ENCODE assay signal across 25 cellular contexts in genomic region chr17:80955673-80956306, GRCh38. TPM values are rescaled to one million over a fixed set of nuclear protein-coding genes. Genes with fewer than 3 reads are reported as not detected.
DNase-seq lines count a peak whose midpoint lies in the region; ATAC-seq, FAIRE-seq and TF ChIP-seq lines count a peak whose summit lies in the region.
"Had no signal": no experiment of that assay in that cellular context is flagged by ENCODE, and none has a peak within 500 bp of the region (broad histone marks: within the 10 kb centered on the region; RNA-seq: fewer than 3 reads in every experiment).

No MANE protein-coding gene starts in this region.

- H3K9me3 Mint-ChIP-seq in WTC11 (peaks cover 6% of the 10 kb centered on the region; the same call in 1 of the 2 replicates), nephron progenitor cell (peaks cover 10% of the 10 kb centered on the region)
- no peaks in the 10 kb centered on the region for H3K9me3 Mint-ChIP-seq in T-helper 2 cell treated with Interferon-gamma antibody and Interleukin-4, amounts not matched to agents 5 μg/mL and 100 μg/mL, for 36 hours
- H3K9me3 Mint-ChIP-seq: activated CD4-positive, alpha-beta T cell treated with anti-CD3 and anti-CD28 coated beads, Interleukin-2, amount 10 ng/mL, durations not matched to agents 7 days and 5 days; activated naive CD8-positive, alpha-beta T cell treated with anti-CD3 and anti-CD28 coated beads, Interleukin-2, amount 50 U/mL, for 24 hours; CD4-positive, alpha-beta T cell; T-helper 1 cell treated with Interleukin-12 subunit alpha and Interleukin-12 subunit beta and Interleukin-4 antibody, amounts not matched to agents 30 μg/mL and 1 μg/mL, for 36 hours had no signal

- no peak overlapping the region for H3K4me3 ChIP-seq in HepG2 (replicated peaks in 1 of 3; ENCODE audit: insufficient read depth in 1 of 3, low read depth in 2 of 3, low read length in 3 of 3)
- H3K4me3 ChIP-seq in right lobe of liver: no peak overlapping the region
- H3K4me3 ChIP-seq in brain microvascular endothelial cell (ENCODE audit: low read depth, low read length): no peak overlapping the region
- H3K4me3 ChIP-seq: thoracic aorta had no signal

- H3K79me2 ChIP-seq in HepG2 (ENCODE audit: insufficient read depth, low read length): no peaks in the 10 kb centered on the region

- H3K36me3 Mint-ChIP-seq in WTC11 (no peaks in the 10 kb centered on the region), nephron progenitor cell (ENCODE audit: low read depth) (peaks cover 40% of the 10 kb centered on the region)
- peaks cover 14% of the 10 kb centered on the region for H3K36me3 Mint-ChIP-seq in T-helper 2 cell treated with Interferon-gamma antibody and Interleukin-4, amounts not matched to agents 5 μg/mL and 100 μg/mL, for 36 hours (ENCODE audit: low read depth)

- TF ChIP-seq EP300 in HepG2 (IDR thresholded peaks at IDR 0.05; ENCODE audit: low read depth in 2 of 2, low read length in 2 of 2) (no peak), HepG2 (CRISPR knock-in tag; IDR thresholded peaks at IDR 0.05; ENCODE audit: borderline replicate concordance) (no peak)

- H3K4me1 Mint-ChIP-seq in WTC11 (no peaks in the 10 kb centered on the region), nephron progenitor cell (peaks cover 20% of the 10 kb centered on the region)
- no peaks in the 10 kb centered on the region for H3K4me1 Mint-ChIP-seq in T-helper 2 cell treated with Interferon-gamma antibody and Interleukin-4, amounts not matched to agents 5 μg/mL and 100 μg/mL, for 36 hours (ENCODE audit: low read depth)
- H3K4me1 Mint-ChIP-seq: activated CD4-positive, alpha-beta T cell treated with anti-CD3 and anti-CD28 coated beads, Interleukin-2, amount 10 ng/mL, durations not matched to agents 7 days and 5 days had no signal

- TF ChIP-seq POLR2A in HepG2 (IDR thresholded peaks at IDR 0.05; ENCODE audit: insufficient read depth in 1 of 2, low read depth in 2 of 2, low read length in 2 of 2): no peak
- TF ChIP-seq POLR2A in right lobe of liver (IDR thresholded peaks at IDR 0.05): no peak

- intact Hi-C loops in HepG2 (cut with micrococcal nuclease; ENCODE audit: unreplicated experiment) (no loop called here), right lobe of liver (cut with DNase I) (no loop called here)

- H3K27ac ChIP-seq in HepG2 (ENCODE audit: extremely low read length, insufficient read depth, low read length): no peak overlapping the region
- H3K27ac ChIP-seq in right lobe of liver: no peak overlapping the region
- H3K27ac ChIP-seq in brain microvascular endothelial cell: no peak overlapping the region
- H3K27ac ChIP-seq: thoracic aorta had no signal

- DNase-seq in HepG2 (ENCODE audit: low spot score) (no peak), right lobe of liver (no peak), WTC11 (ENCODE audit: low spot score) (peak; percentile 8), nephron progenitor cell (no peak), brain microvascular endothelial cell (no peak), DMS 273 (lab: John Stamatoyannopoulos, UW; ENCODE audit: unreplicated experiment) (no peak)
- DNase-seq in T-helper 2 cell treated with Interferon-gamma antibody and Interleukin-4, amounts not matched to agents 5 μg/mL and 100 μg/mL, for 36 hours (ENCODE audit: low spot score): no peak
- no peak for DNase-seq in activated CD4-positive, alpha-beta T cell treated with anti-CD3 and anti-CD28 coated beads, Interleukin-2, amount 50 U/mL, for 1 hour
- DNase-seq: activated CD4-positive, alpha-beta T cell treated with anti-CD3 and anti-CD28 coated beads, Interleukin-2, amount 10 ng/mL, durations not matched to agents 7 days and 5 days; activated CD8-positive, alpha-beta memory T cell treated with anti-CD3 and anti-CD28 coated beads, Interleukin-2, amount 50 U/mL, for 4 hours; activated naive CD8-positive, alpha-beta T cell treated with anti-CD3 and anti-CD28 coated beads, Interleukin-2, amount 50 U/mL, for 24 hours; CD4-positive, alpha-beta T cell; DMS 273 treated with DMSO at 0.1 percent for 48 hours; mammary epithelial cell; NCI-H146; NCI-H510A treated with DMSO at 0.1 percent for 48 hours; NK-92 treated with Interleukin-12 subunit alpha and Interleukin-12 subunit beta, amount 100 ng/mL, for 24 hours; nucleus accumbens; stimulated activated CD4-positive, alpha-beta T cell treated with anti-CD3 and anti-CD28 coated beads, Interleukin-4, amount 100 ng/mL, for 1 hour; stimulated activated naive CD4-positive, alpha-beta T cell treated with Interleukin-2 at 50 U/mL for 16 hours had no signal

- no peak for TF ChIP-seq CTCF in HepG2 (CRISPR knock-in tag; IDR thresholded peaks at IDR 0.05)
- TF ChIP-seq CTCF in right lobe of liver (IDR thresholded peaks at IDR 0.05): no peak
- no peak for TF ChIP-seq CTCF in WTC11 (IDR thresholded peaks at IDR 0.05)
- TF ChIP-seq CTCF in nephron progenitor cell (IDR thresholded peaks at IDR 0.05): no peak
- TF ChIP-seq CTCF in brain microvascular endothelial cell (IDR thresholded peaks at IDR 0.05; ENCODE audit: low read depth, low read length, missing control alignments): no peak

- H3K27me3 ChIP-seq in HepG2 (ENCODE audit: control insufficient read depth in 1 of 2, insufficient read depth in 2 of 2, low read length in 2 of 2) (no peaks in the 10 kb centered on the region), right lobe of liver (no peaks in the 10 kb centered on the region), brain microvascular endothelial cell (replicated peaks) (no peaks in the 10 kb centered on the region)

- no peak overlapping the region for H2AFZ ChIP-seq in HepG2 (ENCODE audit: low read length)

- no peak for FAIRE-seq in HepG2 (lab: Jason Lieb, UNC)
- FAIRE-seq: GM19239, HTR-8/SVneo, kidney had no signal

- CTCF ChIA-PET in HepG2 (lab: Yijun Ruan, JAX; ENCODE audit: low intra/inter-chr PET ratio, low total read pairs): no interaction called here
- CTCF ChIA-PET in WTC11 (lab: Charles Lee): interaction anchor here (2.7 kb wide), 1 partner anchor 529 kb away, joined by 7 read pairs; no protein-coding TSS in a partner anchor

- H3K4me2 ChIP-seq in HepG2 (ENCODE audit: low read depth, low read length): no peak overlapping the region

- H3K36me3 ChIP-seq in HepG2 (replicated peaks in 1 of 2; ENCODE audit: control insufficient read depth in 1 of 2, insufficient read depth in 2 of 2, low read length in 2 of 2) (peaks cover 11 to 15% of the 10 kb centered on the region in 2 experiments; a peak in 3 of 5 replicates), right lobe of liver (no peaks in the 10 kb centered on the region), brain microvascular endothelial cell (replicated peaks) (peaks cover 2% of the 10 kb centered on the region)

- H4K20me1 ChIP-seq in HepG2 (ENCODE audit: insufficient read depth, low read length): no peaks in the 10 kb centered on the region

- H3K9ac ChIP-seq in HepG2 (ENCODE audit: insufficient read depth, low read depth, low read length): no peak overlapping the region

- in situ Hi-C loops in HepG2 (cut with HindIII; ENCODE audit: extremely low pct_ligation_motif_present, low pct_unique_long_range_greater_than_20kb): no loop called here
- in situ Hi-C loops in brain microvascular endothelial cell (cut with HindIII; ENCODE audit: low pct_ligation_motif_present, low sequenced_read_pairs): no loop called here

- H3K4me1 ChIP-seq in HepG2 (ENCODE audit: insufficient read depth, low read length) (no peaks in the 10 kb centered on the region), right lobe of liver (no peaks in the 10 kb centered on the region)

- TSS peak; percentile 46 for BruUV-seq in HepG2 (replicated peaks; lab: Mats Ljungman, UMichigan)

- no peaks in the 10 kb centered on the region for H3K27me3 Mint-ChIP-seq in WTC11 (ENCODE audit: low read depth)
- no peaks in the 10 kb centered on the region for H3K27me3 Mint-ChIP-seq in nephron progenitor cell (ENCODE audit: low read depth, poor library complexity)
- no peaks in the 10 kb centered on the region for H3K27me3 Mint-ChIP-seq in T-helper 2 cell treated with Interferon-gamma antibody and Interleukin-4, amounts not matched to agents 5 μg/mL and 100 μg/mL, for 36 hours (ENCODE audit: low read depth)
- H3K27me3 Mint-ChIP-seq: activated CD4-positive, alpha-beta T cell treated with anti-CD3 and anti-CD28 coated beads, Interleukin-2, amount 10 ng/mL, durations not matched to agents 7 days and 5 days; activated naive CD8-positive, alpha-beta T cell treated with anti-CD3 and anti-CD28 coated beads, Interleukin-2, amount 50 U/mL, for 24 hours; CD4-positive, alpha-beta T cell had no signal

- TF ChIP-seq RAD21 in HepG2 (CRISPR knock-in tag; IDR thresholded peaks at IDR 0.05): no peak

- no peaks in the 10 kb centered on the region for H3K9me3 ChIP-seq in HepG2 (ENCODE audit: low read length)
- no peaks in the 10 kb centered on the region for H3K9me3 ChIP-seq in right lobe of liver
- H3K9me3 ChIP-seq: thoracic aorta had no signal

- POLR2A ChIA-PET in HepG2 (lab: Yijun Ruan, JAX): no interaction called here
- POLR2A ChIA-PET in WTC11 (lab: Charles Lee): no interaction called here

- WGBS in HepG2 (ENCODE audit: low lambda C conversion rate): 98% methylated on average over 16 of the region's 16 CpGs
- WGBS in right lobe of liver (ENCODE audit: insufficient coverage, low coverage, low lambda C conversion rate, missing lambda C conversion rate): 89% methylated on average over 13 of the region's 16 CpGs

- H3K27ac Mint-ChIP-seq in WTC11: no peak overlapping the region
- peak overlapping the region; percentile 80 for H3K27ac Mint-ChIP-seq in nephron progenitor cell
- no peak overlapping the region for H3K27ac Mint-ChIP-seq in T-helper 2 cell treated with Interferon-gamma antibody and Interleukin-4, amounts not matched to agents 5 μg/mL and 100 μg/mL, for 36 hours
- H3K27ac Mint-ChIP-seq: activated CD4-positive, alpha-beta T cell treated with anti-CD3 and anti-CD28 coated beads, Interleukin-2, amount 10 ng/mL, durations not matched to agents 7 days and 5 days; activated naive CD8-positive, alpha-beta T cell treated with anti-CD3 and anti-CD28 coated beads, Interleukin-2, amount 50 U/mL, for 24 hours; CD4-positive, alpha-beta T cell; T-helper 1 cell treated with Interleukin-12 subunit alpha and Interleukin-12 subunit beta and Interleukin-4 antibody, amounts not matched to agents 30 μg/mL and 1 μg/mL, for 36 hours had no signal

- no peak for ATAC-seq in HepG2
- no peak for ATAC-seq in right lobe of liver
- ATAC-seq in WTC11: no peak
- ATAC-seq: activated naive CD8-positive, alpha-beta T cell treated with anti-CD3 and anti-CD28 coated beads, Interleukin-2, amount 50 U/mL, for 24 hours had no signal

- H3K4me3 Mint-ChIP-seq in WTC11: no peak overlapping the region
- no peak overlapping the region for H3K4me3 Mint-ChIP-seq in nephron progenitor cell
- H3K4me3 Mint-ChIP-seq in T-helper 2 cell treated with Interferon-gamma antibody and Interleukin-4, amounts not matched to agents 5 μg/mL and 100 μg/mL, for 36 hours: no peak overlapping the region
- H3K4me3 Mint-ChIP-seq: activated CD4-positive, alpha-beta T cell treated with anti-CD3 and anti-CD28 coated beads, Interleukin-2, amount 10 ng/mL, durations not matched to agents 7 days and 5 days; activated naive CD8-positive, alpha-beta T cell treated with anti-CD3 and anti-CD28 coated beads, Interleukin-2, amount 50 U/mL, for 24 hours; CD4-positive, alpha-beta T cell; T-helper 1 cell treated with Interleukin-12 subunit alpha and Interleukin-12 subunit beta and Interleukin-4 antibody, amounts not matched to agents 30 μg/mL and 1 μg/mL, for 36 hours had no signal

RNA-seq across cellular contexts. Expression of gene CHMP6, which starts 35.9 kb away (rescaled TPM):
- total RNA-seq in HepG2 (2016; rRNA removed; fragmentation: Illumina TruSeq; extraction: Trizol) (24.2 and 24.6 TPM in 2 replicates), right lobe of liver (10 to 100 TPM; 13.4 to 27.8 (median 15.6) TPM), WTC11 (2021) (15.0 to 23.1 TPM (median 19.6 TPM) in 3 replicates)
- 5.9 and 6.6 TPM in 2 replicates for total RNA-seq in HepG2 (2016; cell fraction: cytosol; rRNA removed; fragmentation: Illumina TruSeq; extraction: Trizol; ENCODE audit: low read depth)
- total RNA-seq in HepG2 (2016; cell fraction: insoluble cytoplasmic fraction; rRNA removed; fragmentation: Illumina TruSeq; extraction: Trizol): 24.5 and 25.5 TPM in 2 replicates
- total RNA-seq in HepG2 (2016; cell fraction: membrane; rRNA removed; fragmentation: Illumina TruSeq; extraction: Trizol): 14.7 and 15.5 TPM in 2 replicates
- total RNA-seq in HepG2 (2016; cell fraction: nucleus; rRNA removed; fragmentation: Illumina TruSeq; extraction: Trizol): 12.8 and 13.9 TPM in 2 replicates
- polyA plus RNA-seq in HepG2 (2011; rRNA removed): 11.1 and 17.7 TPM in 2 replicates
- 14.2 and 21.6 TPM in 2 replicates for polyA plus RNA-seq in HepG2 (2011; cell fraction: cytosol; rRNA removed)
- 31.7 and 32.3 TPM in 2 replicates for polyA plus RNA-seq in HepG2 (2011; cell fraction: nucleus; rRNA removed)
- 10.1 and 14.6 TPM in 2 replicates for polyA plus RNA-seq in HepG2 (2012)
- 8.4 and 9.7 TPM in 2 replicates for polyA plus RNA-seq in HepG2 (2016; cell fraction: cytosol; fragmentation: Illumina TruSeq; extraction: Trizol; ENCODE audit: low read depth)
- polyA plus RNA-seq in HepG2 (2016; cell fraction: insoluble cytoplasmic fraction; fragmentation: Illumina TruSeq; extraction: Trizol; ENCODE audit: low read depth): 42.4 and 45.1 TPM in 2 replicates
- 14.8 and 17.6 TPM in 2 replicates for polyA plus RNA-seq in HepG2 (2016; cell fraction: membrane; fragmentation: Illumina TruSeq; extraction: Trizol; ENCODE audit: low read depth)
- polyA plus RNA-seq in HepG2 (2016; cell fraction: nucleus; fragmentation: Illumina TruSeq; extraction: Trizol; ENCODE audit: insufficient read depth, low read depth): 34.7 and 37.8 TPM in 2 replicates
- polyA minus RNA-seq in HepG2 (2011; rRNA and poly(A)+ RNA removed; ENCODE audit: low replicate concordance): 6.7 and 18.8 TPM in 2 replicates
- polyA minus RNA-seq in HepG2 (2011; cell fraction: cytosol; rRNA and poly(A)+ RNA removed): 8.2 and 11.1 TPM in 2 replicates
- 20.0 and 22.4 TPM in 2 replicates for polyA minus RNA-seq in HepG2 (2011; cell fraction: nucleus; rRNA and poly(A)+ RNA removed)
